8 cellular contexts compared by ENCODE assay signal in genomic region chr2:221969087-221969829, GRCh38.
DNase-seq lines count a peak whose midpoint lies in the region; ATAC-seq and TF ChIP-seq lines count a peak whose summit lies in the region.

No MANE protein-coding gene starts in this region.

- no peaks in the 10 kb centered on the region for H3K9me3 ChIP-seq in T-helper 17 cell (ENCODE audit: control insufficient read depth, low read length, poor library complexity, severe bottlenecking)

- H3K9ac ChIP-seq in mesendoderm (ENCODE audit: low read length): no peak overlapping the region

- no peak overlapping the region for H3K27ac Mint-ChIP-seq in activated naive CD4-positive, alpha-beta T cell treated with anti-CD3 and anti-CD28 coated beads for 36 hours
- no peak overlapping the region for H3K27ac Mint-ChIP-seq in T-helper 17 cell

- H4K8ac ChIP-seq in mesendoderm (ENCODE audit: low read depth, low read length): no peak overlapping the region

- peaks cover 3% of the 10 kb centered on the region for H3K27me3 Mint-ChIP-seq in activated naive CD4-positive, alpha-beta T cell treated with anti-CD3 and anti-CD28 coated beads for 36 hours (ENCODE audit: low read depth)
- H3K27me3 Mint-ChIP-seq in T-helper 17 cell: peaks cover 31% of the 10 kb centered on the region

- H3K56ac ChIP-seq in mesendoderm (ENCODE audit: low read length): no peak overlapping the region

- H3K9me3 Mint-ChIP-seq in activated naive CD4-positive, alpha-beta T cell treated with anti-CD3 and anti-CD28 coated beads for 36 hours: no peaks in the 10 kb centered on the region

- H3K4me3 ChIP-seq in choroid plexus epithelial cell (ENCODE audit: low read depth, low read length) (no peak overlapping the region), mesendoderm (ENCODE audit: low read length) (no peak overlapping the region)

- no peaks in the 10 kb centered on the region for H3K79me1 ChIP-seq in mesendoderm (ENCODE audit: low read length)

- TF ChIP-seq CTCF in choroid plexus epithelial cell (conservative IDR thresholded peaks at IDR 0.05; ENCODE audit: low read depth, low read length): peak; percentile 77

- peak; percentile 71 for ATAC-seq in HG03064 (IDR thresholded peaks at IDR 0.05; ENCODE audit: low read depth, unreplicated experiment)
- no peak for ATAC-seq in T-helper 17 cell

- no CpG with 5 or more reads among the region's 7 CpGs for WGBS in mesendoderm (ENCODE audit: extremely low coverage, insufficient coverage, low lambda C conversion rate)

- H3K23ac ChIP-seq in mesendoderm (ENCODE audit: low read length): no peak overlapping the region

- no peaks in the 10 kb centered on the region for H3K4me1 ChIP-seq in mesendoderm (ENCODE audit: control insufficient read depth, low read depth, low read length)

- no peak overlapping the region for H2AK5ac ChIP-seq in mesendoderm (ENCODE audit: low read length)

- H3K4ac ChIP-seq in mesendoderm (ENCODE audit: low read depth, low read length): no peak overlapping the region

- CTCF ChIA-PET in activated naive CD4-positive, alpha-beta T cell treated with anti-CD3 and anti-CD28 coated beads for 36 hours (lab: Charles Lee): no interaction called here

- H4K5ac ChIP-seq in mesendoderm (ENCODE audit: low read length): no peak overlapping the region

- no peaks in the 10 kb centered on the region for H3K36me3 ChIP-seq in mesendoderm (ENCODE audit: control insufficient read depth, insufficient read depth, low read length)

- no peak overlapping the region for H2BK120ac ChIP-seq in mesendoderm (ENCODE audit: low read depth, low read length)

- no peak overlapping the region for H3K4me3 Mint-ChIP-seq in activated naive CD4-positive, alpha-beta T cell treated with anti-CD3 and anti-CD28 coated beads for 36 hours
- H3K4me3 Mint-ChIP-seq in T-helper 17 cell: no peak overlapping the region

- intact Hi-C loops in activated naive CD4-positive, alpha-beta T cell treated with anti-CD3 and anti-CD28 coated beads for 36 hours (cut with micrococcal nuclease): loop anchor here (2.0 to 5.0 kb wide), 2 partner anchors 382 to 396 kb away; partner anchors contain the start of gene EPHA4

- DNase-seq in activated naive CD4-positive, alpha-beta T cell treated with anti-CD3 and anti-CD28 coated beads for 36 hours: peak; percentile 9
- DNase-seq in activated naive CD4-positive, alpha-beta T cell treated with anti-CD3 and anti-CD28 coated beads, Interleukin-2, amount 50 U/mL, for 16 hours: no peak
- DNase-seq in NCI-H69 (lab: John Stamatoyannopoulos, UW) (peak; percentile 65), choroid plexus epithelial cell (ENCODE audit: low read depth) (peak; percentile 65), mesendoderm (peak; percentile 40), GM19240 (ENCODE audit: insufficient read length, low spot score) (no peak), T-helper 17 cell (no peak)

- H3K79me2 ChIP-seq in mesendoderm (ENCODE audit: control insufficient read depth, insufficient read depth, low read length): no peaks in the 10 kb centered on the region

- no peak overlapping the region for H3K27ac ChIP-seq in mesendoderm (ENCODE audit: low read depth, low read length)

- no peaks in the 10 kb centered on the region for H3K4me1 Mint-ChIP-seq in activated naive CD4-positive, alpha-beta T cell treated with anti-CD3 and anti-CD28 coated beads for 36 hours (ENCODE audit: low read depth)
- H3K4me1 Mint-ChIP-seq in T-helper 17 cell: no peaks in the 10 kb centered on the region

- H3K18ac ChIP-seq in mesendoderm (ENCODE audit: low read length): no peak overlapping the region

- no peak overlapping the region for H3K4me2 ChIP-seq in mesendoderm (ENCODE audit: low read length)

- no peaks in the 10 kb centered on the region for H3K27me3 ChIP-seq in mesendoderm (ENCODE audit: insufficient read depth, low read length, poor library complexity)

- H3K36me3 Mint-ChIP-seq in activated naive CD4-positive, alpha-beta T cell treated with anti-CD3 and anti-CD28 coated beads for 36 hours (ENCODE audit: low read depth): no peaks in the 10 kb centered on the region
- no peaks in the 10 kb centered on the region for H3K36me3 Mint-ChIP-seq in T-helper 17 cell (ENCODE audit: low read depth)

- H2BK15ac ChIP-seq in mesendoderm (replicated peaks; ENCODE audit: low read depth): no peak overlapping the region

- H2BK5ac ChIP-seq in mesendoderm (ENCODE audit: low read length): no peak overlapping the region

Comparison
In these comparisons a context has a peak if more than half of its experiments do, and no peak if none do; other contexts are left out.
1. DNase-seq: peak in activated naive CD4-positive, alpha-beta T cell treated with anti-CD3 and anti-CD28 coated beads for 36 hours (single experiment), NCI-H69 (single experiment), choroid plexus epithelial cell (single experiment) and mesendoderm (single experiment); none in activated naive CD4-positive, alpha-beta T cell treated with anti-CD3 and anti-CD28 coated beads, Interleukin-2, amount 50 U/mL, for 16 hours (single experiment), GM19240 (single experiment) and T-helper 17 cell (0 of 3).